8 cellular contexts compared by ENCODE assay signal in genomic region chrX:134990475-134991473, GRCh38. TPM values are rescaled to one million over a fixed set of nuclear protein-coding genes. Genes with fewer than 3 reads are reported as not detected.
A peak's percentile ranks its signal among the peaks of the same experiment; 100 is the strongest.
DNase-seq lines count a peak whose midpoint lies in the region; ATAC-seq and TF ChIP-seq lines count a peak whose summit lies in the region.

Gene SMIM10, plus strand, starts transcription at chrX:134990991. Its CDS starts 105 bp downstream, at chrX:134991096.

- no peaks in the 10 kb centered on the region for H3K36me3 Mint-ChIP-seq in stimulated activated memory B cell treated with anti-CD40 and anti-IgM and Interleukin-4, amounts not matched to agents 10 μg/mL and 1 μg/mL and 100 μg/mL, for 72 hours

- TF ChIP-seq CTCF in epithelial cell of esophagus (IDR thresholded peaks at IDR 0.05; ENCODE audit: insufficient read depth, low read depth, low read length, missing control alignments) = no peak

- H3K9me3 Mint-ChIP-seq in stimulated activated memory B cell treated with anti-CD40 and anti-IgM and Interleukin-4, amounts not matched to agents 10 μg/mL and 1 μg/mL and 100 μg/mL, for 72 hours = no peaks in the 10 kb centered on the region

- peaks cover 17% of the 10 kb centered on the region for H3K4me1 Mint-ChIP-seq in stimulated activated memory B cell treated with anti-CD40 and anti-IgM and Interleukin-4, amounts not matched to agents 10 μg/mL and 1 μg/mL and 100 μg/mL, for 72 hours

- H3K27ac Mint-ChIP-seq in stimulated activated memory B cell treated with anti-CD40 and anti-IgM and Interleukin-4, amounts not matched to agents 10 μg/mL and 1 μg/mL and 100 μg/mL, for 72 hours = peak within 1 kb of the TSS; percentile 69

- peak; percentile 59 for ATAC-seq in stimulated activated memory B cell treated with anti-CD40 and anti-IgM and Interleukin-4, amounts not matched to agents 10 μg/mL and 1 μg/mL and 100 μg/mL, for 72 hours

- no peak within 1 kb of the TSS for H3K4me3 ChIP-seq in epithelial cell of esophagus (ENCODE audit: low read length)

- H3K27me3 Mint-ChIP-seq in stimulated activated memory B cell treated with anti-CD40 and anti-IgM and Interleukin-4, amounts not matched to agents 10 μg/mL and 1 μg/mL and 100 μg/mL, for 72 hours = peaks cover 34% of the 10 kb centered on the region

- DNase-seq in NCI-H1092 treated with DMSO at 0.1 percent for 48 hours (lab: John Stamatoyannopoulos, UW) (peak; percentile 6), NCI-H1092 (lab: John Stamatoyannopoulos, UW) (no peak), HT1080 (ENCODE audit: low read depth) (peak; percentile 8), epithelial cell of esophagus (ENCODE audit: low read depth) (peak; percentile 48), mesenteric fat pad (ENCODE audit: low spot score) (peak; percentile 92), NCI-H2196 treated with DMSO at 0.1 percent for 48 hours (lab: John Stamatoyannopoulos, UW; ENCODE audit: unreplicated experiment) (no peak)
- DNase-seq in activated CD4-positive, alpha-beta T cell treated with anti-CD3 and anti-CD28 coated beads, Interleukin-2, amount 50 U/mL, for 1 hour = peak; percentile 0

- peak within 1 kb of the TSS; percentile 75 for H3K4me3 Mint-ChIP-seq in stimulated activated memory B cell treated with anti-CD40 and anti-IgM and Interleukin-4, amounts not matched to agents 10 μg/mL and 1 μg/mL and 100 μg/mL, for 72 hours

RNA-seq across cellular contexts. Expression of gene SMIM10, which starts in this region (rescaled TPM):
- total RNA-seq in HT1080 (2014; rRNA removed; shearing (Covaris generic)) = not detected in 2 replicates
- polyA plus RNA-seq in HT1080 (2015; cell fraction: cytosol; rRNA removed) = 0.05 TPM in 1 of 2 replicates, not detected in the other
- polyA plus RNA-seq in HT1080 (2015; cell fraction: nucleus; rRNA removed) = not detected in 2 replicates
- 4.5 TPM for total RNA-seq in mesenteric fat pad

Comparison
In these comparisons a context has a peak if more than half of its experiments do, and no peak if none do; other contexts are left out.
1. DNase-seq: peak in NCI-H1092 treated with DMSO at 0.1 percent for 48 hours (single experiment), activated CD4-positive, alpha-beta T cell treated with anti-CD3 and anti-CD28 coated beads, Interleukin-2, amount 50 U/mL, for 1 hour (single experiment), epithelial cell of esophagus (single experiment) and mesenteric fat pad (single experiment); none in NCI-H1092 (single experiment) and NCI-H2196 treated with DMSO at 0.1 percent for 48 hours (single experiment).
2. Peak in DNase-seq in HT1080; RNA of the gene not detected or under 1 TPM.